16 cellular contexts compared by ENCODE assay signal in the genomic region with DNA sequence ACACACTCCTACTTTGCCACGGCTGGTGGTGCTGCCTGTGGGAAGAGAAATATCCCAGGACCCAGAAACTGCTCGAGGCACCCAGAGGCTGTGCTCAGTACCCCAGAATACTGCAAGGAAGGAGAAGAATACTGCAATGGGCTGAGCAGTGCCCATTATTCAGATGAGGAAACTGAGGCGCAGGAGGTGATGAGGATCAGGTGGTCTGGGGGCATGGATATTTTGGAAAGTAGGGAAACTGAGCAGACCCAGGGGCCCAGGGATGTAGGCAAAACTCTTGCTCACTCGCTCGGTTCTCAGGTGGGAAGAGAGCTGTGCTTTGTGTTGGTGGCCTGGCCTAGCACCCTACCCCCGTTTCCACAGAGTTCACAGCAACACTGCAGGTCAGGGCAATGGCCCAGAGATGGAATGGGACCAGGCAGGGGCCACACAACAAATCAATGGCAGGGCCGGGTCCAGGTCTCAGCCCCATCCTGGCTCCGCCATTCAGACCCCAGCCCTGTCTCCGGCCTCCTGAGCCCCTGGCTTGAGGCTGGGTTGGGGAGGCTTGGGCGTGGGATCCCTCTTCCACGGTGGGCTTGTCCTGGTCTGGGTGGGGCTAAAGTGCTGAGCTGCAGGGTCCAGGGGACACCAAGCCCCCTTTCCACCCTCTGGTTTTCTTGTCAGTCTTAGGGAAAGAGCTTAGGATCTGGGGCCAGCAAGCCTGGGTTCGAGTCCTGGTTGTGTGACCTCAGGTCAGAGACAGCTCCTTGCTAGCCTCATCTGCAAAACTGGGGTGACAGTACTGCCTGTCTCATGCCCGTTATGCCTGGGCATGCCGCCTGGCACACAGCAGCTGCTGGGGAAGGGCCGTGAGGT. TPM values are rescaled to one million over a fixed set of nuclear protein-coding genes. Genes with fewer than 3 reads are reported as not detected.
DNase-seq lines count a peak whose midpoint lies in the region; ATAC-seq and TF ChIP-seq lines count a peak whose summit lies in the region.
"Had no signal": no experiment of that assay in that cellular context is flagged by ENCODE, and none has a peak within 500 bp of the region (broad histone marks: within the 10 kb centered on the region; RNA-seq: fewer than 3 reads in every experiment).

No MANE protein-coding gene starts in this region.

- H4K8ac ChIP-seq in H9 (replicated peaks; ENCODE audit: insufficient read length, low read depth, low read length), result no peak overlapping the region

- H2BK5ac ChIP-seq in H9 (ENCODE audit: insufficient read length, low read length), result no peak overlapping the region

- no peak overlapping the region for H3K27ac Mint-ChIP-seq in CD8-positive, alpha-beta T cell
- H3K27ac Mint-ChIP-seq in H9, result peak overlapping the region in 2 of 3 experiments; percentile 50 to 94; a peak in 2 of 7 replicates
- H3K27ac Mint-ChIP-seq in endodermal cell, result peak overlapping the region; percentile 79
- H3K27ac Mint-ChIP-seq: GM23338 had no signal

- no peak overlapping the region for H3T11ph ChIP-seq in H9 (ENCODE audit: low read length)

- no peak overlapping the region for H4K91ac ChIP-seq in H9 (ENCODE audit: insufficient read length, low read depth, low read length)

- TF ChIP-seq CTCF in CD8-positive, alpha-beta T cell (IDR thresholded peaks at IDR 0.05), result no peak
- TF ChIP-seq CTCF in H9 (conservative IDR thresholded peaks at IDR 0.05) (no peak), endodermal cell (conservative IDR thresholded peaks at IDR 0.05) (no peak), sigmoid colon (IDR thresholded peaks at IDR 0.05) (no peak)

- no peak overlapping the region for H3K23ac ChIP-seq in H9 (ENCODE audit: insufficient read length, low read depth, low read length)

- H2AFZ ChIP-seq in H9 (ENCODE audit: low read length), result no peak overlapping the region
- H2AFZ ChIP-seq: parathyroid adenoma had no signal

- H3K56ac ChIP-seq in H9 (ENCODE audit: insufficient read length, low read depth, low read length), result no peak overlapping the region

- peak overlapping the region; percentile 42 for H3K4me3 ChIP-seq in CD8-positive, alpha-beta T cell (ENCODE audit: low read depth, low read length)
- H3K4me3 ChIP-seq in endodermal cell (ENCODE audit: low read length), result no peak overlapping the region
- no peak overlapping the region for H3K4me3 ChIP-seq in sigmoid colon
- H3K4me3 ChIP-seq: ascending aorta, GM23338, left lung had no signal

- no peak overlapping the region for H2BK120ac ChIP-seq in H9 (ENCODE audit: low read depth, low read length, poor library complexity, severe bottlenecking)

- POLR2A ChIA-PET in CD8-positive, alpha-beta T cell (lab: Charles Lee), result no interaction called here

- H2BK20ac ChIP-seq in H9 (ENCODE audit: low read depth, low read length, poor library complexity, severe bottlenecking), result no peak overlapping the region

- ATAC-seq in CD8-positive, alpha-beta T cell, result no peak
- no peak for ATAC-seq in HG02981 (IDR thresholded peaks at IDR 0.05; ENCODE audit: unreplicated experiment)
- ATAC-seq: GM23338, left lung had no signal

- H3K79me2 ChIP-seq in H9 (ENCODE audit: insufficient read depth, low read length), result no peaks in the 10 kb centered on the region
- H3K79me2 ChIP-seq: parathyroid adenoma had no signal

- intact Hi-C loops in CD8-positive, alpha-beta T cell (cut with DNase I, micrococcal nuclease), result loop anchor here (5.0 to 10.0 kb wide), 3 partner anchors 148 to 1142 kb away; a partner anchor contains a TSS
- intact Hi-C loops in sigmoid colon (cut with DNase I), result no loop called here

- no peaks in the 10 kb centered on the region for H3K36me3 ChIP-seq in CD8-positive, alpha-beta T cell (ENCODE audit: insufficient read depth, low read length)
- no peaks in the 10 kb centered on the region for H3K36me3 ChIP-seq in endodermal cell (ENCODE audit: control insufficient read depth, insufficient read depth, low read length)
- no peaks in the 10 kb centered on the region for H3K36me3 ChIP-seq in sigmoid colon
- H3K36me3 ChIP-seq: ascending aorta, left lung had no signal

- no CpG with 5 or more reads among the region's 15 CpGs for WGBS in H9 (ENCODE audit: extremely low coverage, insufficient read length, low lambda C conversion rate)
- WGBS in endodermal cell (ENCODE audit: insufficient coverage in 1 of 2, insufficient read length in 1 of 2), 2 experiments, result 94% methylated on average over 14 to 15 of the region's 15 CpGs
- 84 to 89% methylated on average over 15 of the region's 15 CpGs for WGBS in sigmoid colon, 2 donors

- no peak overlapping the region for H2BK12ac ChIP-seq in H9 (ENCODE audit: insufficient read length, low read depth, low read length)

- H3K9me3 Mint-ChIP-seq in CD8-positive, alpha-beta T cell, result no peaks in the 10 kb centered on the region
- no peaks in the 10 kb centered on the region; a peak in 1 of 5 replicates for H3K9me3 Mint-ChIP-seq in H9
- no peaks in the 10 kb centered on the region for H3K9me3 Mint-ChIP-seq in endodermal cell
- H3K9me3 Mint-ChIP-seq: GM23338 had no signal

- H3K36me3 Mint-ChIP-seq in CD8-positive, alpha-beta T cell, result no peaks in the 10 kb centered on the region
- H3K36me3 Mint-ChIP-seq in H9 (ENCODE audit: insufficient read depth in 1 of 3, low read depth in 3 of 3) (no peaks in the 10 kb centered on the region), endodermal cell (ENCODE audit: low read depth) (no peaks in the 10 kb centered on the region)

- H3K4me1 ChIP-seq in CD8-positive, alpha-beta T cell (ENCODE audit: insufficient read depth, low read length), result peaks cover 95% of the 10 kb centered on the region
- H3K4me1 ChIP-seq in H9 (ENCODE audit: insufficient read depth, low read length) (peaks cover 4% of the 10 kb centered on the region; the same call in 1 of the 2 replicates), endodermal cell (ENCODE audit: control insufficient read depth, insufficient read depth, low read length) (peaks cover 6% of the 10 kb centered on the region), sigmoid colon (no peaks in the 10 kb centered on the region)
- H3K4me1 ChIP-seq: ascending aorta, parathyroid adenoma had no signal

- H3K4me2 ChIP-seq in H9 (ENCODE audit: insufficient read depth, insufficient read length, low read length), result no peak overlapping the region

- H3K27me3 Mint-ChIP-seq in CD8-positive, alpha-beta T cell (ENCODE audit: low read depth), result no peaks in the 10 kb centered on the region
- H3K27me3 Mint-ChIP-seq in H9 (ENCODE audit: low read depth) (peaks cover 8% of the 10 kb centered on the region), endodermal cell (ENCODE audit: insufficient read depth) (no peaks in the 10 kb centered on the region)

- H2AK5ac ChIP-seq in H9 (ENCODE audit: insufficient read length, low read length), result no peak overlapping the region

- no peak overlapping the region for H2BK15ac ChIP-seq in H9 (ENCODE audit: low read depth, low read length)

- no peak overlapping the region for H3K18ac ChIP-seq in H9 (ENCODE audit: insufficient read length, low read depth, low read length)

- peak in 1 of 7 experiments; percentile 49 for DNase-seq in CD8-positive, alpha-beta T cell
- DNase-seq in H9, result peak; percentile 23
- no peak for DNase-seq in endodermal cell
- peak; percentile 57 for DNase-seq in sigmoid colon
- DNase-seq in stimulated activated naive CD4-positive, alpha-beta T cell (lab: John Stamatoyannopoulos, UW), result no peak
- no peak for DNase-seq in NCI-H1694 treated with DMSO at 0.1 percent for 48 hours (lab: John Stamatoyannopoulos, UW)
- DNase-seq: left lung, NCI-H1105 treated with DMSO at 0.1 percent for 48 hours, NCI-H526 treated with DMSO at 0.1 percent for 48 hours, T-helper 9 cell had no signal

- H4K20me1 ChIP-seq in H9 (ENCODE audit: control insufficient read depth, insufficient read depth, insufficient read length), result no peaks in the 10 kb centered on the region

- no peaks in the 10 kb centered on the region for H3K9me3 ChIP-seq in CD8-positive, alpha-beta T cell (ENCODE audit: low read length)
- H3K9me3 ChIP-seq in H9 (ENCODE audit: control insufficient read depth, low read depth, low read length) (no peaks in the 10 kb centered on the region), endodermal cell (ENCODE audit: control insufficient read depth, low read length) (no peaks in the 10 kb centered on the region), sigmoid colon (no peaks in the 10 kb centered on the region)
- H3K9me3 ChIP-seq: ascending aorta, Caco-2, left lung had no signal

- H3K4me1 Mint-ChIP-seq in CD8-positive, alpha-beta T cell (ENCODE audit: low read depth), result peaks cover 56% of the 10 kb centered on the region
- H3K4me1 Mint-ChIP-seq in H9 (peaks cover 14 to 21% of the 10 kb centered on the region in 2 experiments), endodermal cell (peaks cover 42% of the 10 kb centered on the region)

- no peak for TF ChIP-seq POLR2A in sigmoid colon (IDR thresholded peaks at IDR 0.05)

- CTCF ChIA-PET in CD8-positive, alpha-beta T cell (lab: Charles Lee), result interaction anchor here (4.6 kb wide), 1 partner anchor 25 kb away, joined by 19 read pairs; no protein-coding TSS in a partner anchor

- H4K5ac ChIP-seq in H9 (ENCODE audit: insufficient read length, low read depth, low read length), result no peak overlapping the region

- no peak for TF ChIP-seq EP300 in sigmoid colon (IDR thresholded peaks at IDR 0.05)

- H3K27me3 ChIP-seq in CD8-positive, alpha-beta T cell (ENCODE audit: insufficient read depth, low read length), result no peaks in the 10 kb centered on the region
- no peaks in the 10 kb centered on the region; the same call in 1 of the 2 replicates for H3K27me3 ChIP-seq in H9 (ENCODE audit: insufficient read depth, low read length)
- H3K27me3 ChIP-seq in endodermal cell (ENCODE audit: control insufficient read depth, insufficient read depth, low read length, poor library complexity, severe bottlenecking), result no peaks in the 10 kb centered on the region
- H3K27me3 ChIP-seq in sigmoid colon, result no peaks in the 10 kb centered on the region
- H3K27me3 ChIP-seq: ascending aorta, left lung had no signal

- peak overlapping the region; percentile 73 for H3K27ac ChIP-seq in CD8-positive, alpha-beta T cell (ENCODE audit: low read depth, low read length)
- H3K27ac ChIP-seq in H9 (ENCODE audit: insufficient read length, low read depth, low read length), result no peak overlapping the region
- H3K27ac ChIP-seq in endodermal cell (ENCODE audit: low read depth, low read length), result no peak overlapping the region
- no peak overlapping the region for H3K27ac ChIP-seq in sigmoid colon
- H3K27ac ChIP-seq: ascending aorta, left lung, parathyroid adenoma had no signal

- H3K79me1 ChIP-seq in H9 (ENCODE audit: insufficient read depth, low read depth, low read length, poor library complexity, severe bottlenecking), result no peaks in the 10 kb centered on the region

- peak overlapping the region; percentile 56 for H3K4me3 Mint-ChIP-seq in CD8-positive, alpha-beta T cell
- H3K4me3 Mint-ChIP-seq in H9, result no peak overlapping the region
- no peak overlapping the region for H3K4me3 Mint-ChIP-seq in endodermal cell
- H3K4me3 Mint-ChIP-seq: GM23338 had no signal

- no peak overlapping the region for H3K4ac ChIP-seq in H9 (ENCODE audit: low read depth, low read length)

- no peak overlapping the region for H3K9ac ChIP-seq in H9 (ENCODE audit: extremely low read depth, insufficient read length, low read length)
- no peak overlapping the region for H3K9ac ChIP-seq in endodermal cell (ENCODE audit: extremely low read depth, low read length, poor library complexity, severe bottlenecking)
- H3K9ac ChIP-seq: parathyroid adenoma had no signal

- H3K23me2 ChIP-seq in H9 (ENCODE audit: insufficient read length, low read depth, low read length, poor library complexity, severe bottlenecking), result no peaks in the 10 kb centered on the region

- peak overlapping the region; percentile 1 for H3K14ac ChIP-seq in H9 (ENCODE audit: insufficient read depth, low read length)

RNA-seq across cellular contexts. Expression of a gene that starts 33.9 kb away (rescaled TPM):
- not detected for total RNA-seq in CD8-positive, alpha-beta T cell
- not detected in 2 replicates for total RNA-seq in H9 (2021)
- total RNA-seq in endodermal cell, result not detected
- polyA plus RNA-seq in endodermal cell (2013, experiment 1 of 2), result not detected
- polyA plus RNA-seq in endodermal cell (2013, experiment 2 of 2), result not detected
- total RNA-seq in sigmoid colon, result not detected
- not detected for polyA plus RNA-seq in sigmoid colon
- total RNA-seq: ascending aorta, Caco-2, GM23338, left lung, RPMI7951 had no signal
- polyA plus RNA-seq: GM23338 had no signal

RNA-seq across cellular contexts. Expression of a gene that starts 37.2 kb away (rescaled TPM):
- total RNA-seq in CD8-positive, alpha-beta T cell, result not detected
- not detected in 2 replicates for total RNA-seq in H9 (2021)
- total RNA-seq in endodermal cell, result not detected
- not detected for polyA plus RNA-seq in endodermal cell (2013, experiment 1 of 2)
- polyA plus RNA-seq in endodermal cell (2013, experiment 2 of 2), result not detected
- total RNA-seq in sigmoid colon, result not detected
- polyA plus RNA-seq in sigmoid colon, result not detected
- total RNA-seq: ascending aorta, Caco-2, GM23338, RPMI7951 had no signal
- polyA plus RNA-seq: GM23338 had no signal

Comparison
In these comparisons a context has a peak if more than half of its experiments do, and no peak if none do; other contexts are left out.
1. DNase-seq: peak in H9 (single experiment) and sigmoid colon (single experiment); none in endodermal cell (single experiment), stimulated activated naive CD4-positive, alpha-beta T cell (0 of 6) and NCI-H1694 treated with DMSO at 0.1 percent for 48 hours (single experiment).